In genomic region chr22:35609261-35609660, GRCh38 we compare ENCODE assay signal across 28 cellular contexts. TPM values are rescaled to one million over a fixed set of nuclear protein-coding genes. Genes with fewer than 3 reads are reported as not detected.
DNase-seq lines count a peak whose midpoint lies in the region; ATAC-seq and TF ChIP-seq lines count a peak whose summit lies in the region.
"Had no signal": no experiment of that assay in that cellular context is flagged by ENCODE, and none has a peak within 500 bp of the region (broad histone marks: within the 10 kb centered on the region; RNA-seq: fewer than 3 reads in every experiment).

No MANE protein-coding gene starts in this region.

- no peak for ATAC-seq in left cardiac atrium
- ATAC-seq in psoas muscle: no peak
- ATAC-seq: A549; CD8-positive, alpha-beta T cell had no signal

- TF ChIP-seq CTCF in right atrium auricular region (IDR thresholded peaks at IDR 0.05) (no peak), endothelial cell (IDR thresholded peaks at IDR 0.05; ENCODE audit: unreplicated experiment) (no peak), psoas muscle (IDR thresholded peaks at IDR 0.05) (no peak)

- 56 to 75% (median 58%) methylated on average over 9 of the region's 9 CpGs for WGBS in psoas muscle, 3 donors

- H3K27ac ChIP-seq in right atrium auricular region: peak overlapping the region; percentile 89 to 92
- peak overlapping the region; percentile 87 for H3K27ac ChIP-seq in psoas muscle
- H3K27ac ChIP-seq: A549, C4-2B, Peyer's patch had no signal

- intact Hi-C loops in left cardiac atrium (cut with DNase I) (no loop called here), psoas muscle (cut with DNase I) (no loop called here)

- peaks cover 10% of the 10 kb centered on the region for H3K27me3 Mint-ChIP-seq in endothelial cell (ENCODE audit: unreplicated experiment)

- H3K4me1 ChIP-seq in right atrium auricular region: peaks cover 0 to 58% of the 10 kb centered on the region in 2 donors
- H3K4me1 ChIP-seq in psoas muscle: peaks cover 67% of the 10 kb centered on the region
- H3K4me1 ChIP-seq: Caco-2, Peyer's patch had no signal

- H3K9me3 Mint-ChIP-seq in endothelial cell (ENCODE audit: unreplicated experiment): no peaks in the 10 kb centered on the region
- H3K9me3 Mint-ChIP-seq: CD8-positive, alpha-beta T cell had no signal

- peaks cover 63% of the 10 kb centered on the region for H3K36me3 ChIP-seq in right atrium auricular region
- peaks cover 0 to 42% of the 10 kb centered on the region in 2 donors for H3K36me3 ChIP-seq in psoas muscle (ENCODE audit: insufficient read depth in 1 of 2, low read depth in 1 of 2)
- H3K36me3 ChIP-seq: Peyer's patch had no signal

- no peak overlapping the region for H3K27ac Mint-ChIP-seq in endothelial cell (ENCODE audit: unreplicated experiment)
- H3K27ac Mint-ChIP-seq: CD8-positive, alpha-beta T cell had no signal

- DNase-seq in right atrium auricular region (ENCODE audit: low spot score) (no peak), left cardiac atrium (no peak), endothelial cell (ENCODE audit: low spot score) (no peak), psoas muscle (no peak), NCI-H146 treated with DMSO at 0.1 percent for 48 hours (lab: John Stamatoyannopoulos, UW; ENCODE audit: unreplicated experiment) (no peak), DMS53 (lab: John Stamatoyannopoulos, UW) (no peak)
- no peak for DNase-seq in activated naive CD4-positive, alpha-beta T cell treated with anti-CD3 and anti-CD28 coated beads, Interleukin-2, amount 50 U/mL, for 16 hours
- DNase-seq: AML-193; Caco-2; CD8-positive, alpha-beta T cell; DND-41; HCEC 1CT; KBM-7; MV-4-11; NCI-H1105; NCI-H1436 treated with DMSO at 0.1 percent for 48 hours; NCI-H1930; NCI-H2107; NCI-H446 treated with DMSO at 0.1 percent for 48 hours; NCI-H526 treated with DMSO at 0.1 percent for 48 hours; Peyer's patch; SK-N-SH had no signal

- H3K4me3 Mint-ChIP-seq in endothelial cell (ENCODE audit: unreplicated experiment): peak overlapping the region; percentile 15
- H3K4me3 Mint-ChIP-seq: CD8-positive, alpha-beta T cell had no signal

- H3K27me3 ChIP-seq in right atrium auricular region (no peaks in the 10 kb centered on the region), psoas muscle (ENCODE audit: insufficient read depth in 3 of 3, low read length in 2 of 3) (no peaks in the 10 kb centered on the region)
- H3K27me3 ChIP-seq: Peyer's patch had no signal

- no peaks in the 10 kb centered on the region for H3K9me3 ChIP-seq in right atrium auricular region
- H3K9me3 ChIP-seq in psoas muscle: no peaks in the 10 kb centered on the region
- H3K9me3 ChIP-seq: A549, Caco-2, Peyer's patch, SK-N-SH had no signal

- peaks cover 5% of the 10 kb centered on the region for H3K4me1 Mint-ChIP-seq in endothelial cell (ENCODE audit: unreplicated experiment)

- no peak overlapping the region for H3K4me3 ChIP-seq in right atrium auricular region
- no peak overlapping the region for H3K4me3 ChIP-seq in psoas muscle
- H3K4me3 ChIP-seq: A549, Peyer's patch had no signal

- H3K36me3 Mint-ChIP-seq in endothelial cell (ENCODE audit: low read depth, unreplicated experiment): peaks cover 4% of the 10 kb centered on the region
- H3K36me3 Mint-ChIP-seq: CD8-positive, alpha-beta T cell had no signal

RNA-seq across cellular contexts. Expression of gene MB, which starts 7.9 kb away (rescaled TPM):
- total RNA-seq in right atrium auricular region (1,000 to 10,000 TPM; 6,650 to 9,762 TPM), left cardiac atrium (1,000 to 10,000 TPM; 7,141 to 7,312 TPM), endothelial cell (ENCODE audit: unreplicated experiment) (not detected), psoas muscle (1,000 to 10,000 TPM; 6,836 to 9,981 (median 8,612) TPM)
- polyA plus RNA-seq in psoas muscle: over 10,000 TPM in 2 of 3 donors, 1,000 to 10,000 TPM in 1; 9,385 to 12,606 (median 10,019) TPM
- total RNA-seq: CD8-positive, alpha-beta T cell; H1; LHCN-M2; MCF 10A; OCI-LY7 had no signal

RNA-seq across cellular contexts. Expression of gene APOL6, which starts 39.0 kb away (rescaled TPM):
- total RNA-seq in right atrium auricular region (1 to 10 TPM; 7.5 to 8.5 TPM), left cardiac atrium (10 to 100 TPM; 20.6 to 23.0 TPM), endothelial cell (ENCODE audit: unreplicated experiment) (0.23 TPM), psoas muscle (1 to 10 TPM; 1.8 to 9.5 (median 6.1) TPM)
- 1 to 10 TPM in 2 of 3 donors, under 1 TPM in 1; 0.87 to 2.4 (median 1.0) TPM for polyA plus RNA-seq in psoas muscle

Comparison
In these comparisons a context has a peak if more than half of its experiments do, and no peak if none do; other contexts are left out.
1. RNA of gene MB, which starts 7.9 kb away (total RNA-seq): 6,650 to 9,762 TPM in right atrium auricular region, 6,836 to 9,981 TPM in psoas muscle and 7,141 to 7,312 TPM in left cardiac atrium; not detected in endothelial cell (single experiment); every median in the first group is over 1,000 times any median in the second.